ENCODE assay signal across 9 cellular contexts in the genomic region with DNA sequence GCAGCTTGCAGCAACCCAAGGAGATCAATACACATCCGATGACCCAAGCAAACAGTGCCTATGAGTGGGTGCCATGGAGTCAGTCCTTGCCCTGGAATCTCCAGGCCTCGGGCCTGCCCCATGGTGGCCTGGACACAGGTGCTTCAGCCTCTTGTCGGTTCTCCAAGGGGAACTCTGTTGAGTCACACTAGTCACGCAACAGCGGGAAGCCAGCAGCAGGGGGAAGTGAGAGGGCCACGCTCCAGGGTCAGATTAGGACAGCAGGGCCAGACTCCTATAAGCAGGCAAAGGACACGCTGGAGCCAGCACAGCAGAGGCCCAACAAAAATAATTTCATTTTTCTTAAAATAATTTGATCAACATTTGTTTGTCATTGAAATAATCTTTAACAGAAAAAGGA. TPM values are rescaled to one million over a fixed set of nuclear protein-coding genes. Genes with fewer than 3 reads are reported as not detected.
DNase-seq lines count a peak whose midpoint lies in the region; ATAC-seq and TF ChIP-seq lines count a peak whose summit lies in the region.
"Had no signal": no experiment of that assay in that cellular context is flagged by ENCODE, and none has a peak within 500 bp of the region (broad histone marks: within the 10 kb centered on the region; RNA-seq: fewer than 3 reads in every experiment).

No MANE protein-coding gene starts in this region.

- ATAC-seq in GM19324 (IDR thresholded peaks at IDR 0.05; ENCODE audit: low FRiP score, unreplicated experiment) = peak; percentile 42
- ATAC-seq in mucosa of descending colon = peak; percentile 72

- no peaks in the 10 kb centered on the region for H3K9me3 ChIP-seq in mucosa of descending colon

- DNase-seq in HL-60 (ENCODE audit: low read depth in 1 of 2, low spot score in 1 of 2) (peak; percentile 89 to 96), brain microvascular endothelial cell (peak; percentile 64), mucosa of descending colon (peak; percentile 46 to 68 (median 53)), foreskin melanocyte (no peak), NCI-H69 (lab: John Stamatoyannopoulos, UW) (no peak)
- DNase-seq in stimulated activated naive CD4-positive, alpha-beta T cell (lab: John Stamatoyannopoulos, UW) = no peak

- no peak overlapping the region for H3K4me3 ChIP-seq in ACC112 (ENCODE audit: low read depth, low read length)
- peak overlapping the region; percentile 61 for H3K4me3 ChIP-seq in HL-60 (replicated peaks; ENCODE audit: insufficient read depth, low read length)
- H3K4me3 ChIP-seq in brain microvascular endothelial cell (ENCODE audit: low read depth, low read length) = no peak overlapping the region
- H3K4me3 ChIP-seq in mucosa of descending colon = no peak overlapping the region

- in situ Hi-C loops in brain microvascular endothelial cell (cut with HindIII; ENCODE audit: low pct_ligation_motif_present, low sequenced_read_pairs) = no loop called here

- intact Hi-C loops in mucosa of descending colon (cut with DNase I, micrococcal nuclease) = no loop called here

- peak overlapping the region; percentile 34 for H2AFZ ChIP-seq in ACC112 (ENCODE audit: low read length, unreplicated experiment)

- H3K27me3 ChIP-seq in ACC112 (ENCODE audit: insufficient read depth, low read length) (no peaks in the 10 kb centered on the region), HL-60 (ENCODE audit: insufficient read depth, poor library complexity, severe bottlenecking) (no peaks in the 10 kb centered on the region), brain microvascular endothelial cell (replicated peaks) (no peaks in the 10 kb centered on the region)

- H3K27ac ChIP-seq in ACC112 (ENCODE audit: low read depth, low read length) (peak overlapping the region; percentile 63), HL-60 (replicated peaks) (peak overlapping the region; percentile 90), brain microvascular endothelial cell (peak overlapping the region; percentile 36)
- H3K27ac ChIP-seq: C4-2B had no signal

- H3K4me1 ChIP-seq in ACC112 (ENCODE audit: control insufficient read depth, insufficient read depth, low read length, unreplicated experiment) (peaks cover 33% of the 10 kb centered on the region), mucosa of descending colon (ENCODE audit: low read depth) (no peaks in the 10 kb centered on the region)

- H3K36me3 ChIP-seq in ACC112 (ENCODE audit: insufficient read depth, low read length) (no peaks in the 10 kb centered on the region), brain microvascular endothelial cell (replicated peaks) (no peaks in the 10 kb centered on the region), mucosa of descending colon (ENCODE audit: low read depth) (no peaks in the 10 kb centered on the region)

- no peak for TF ChIP-seq CTCF in HL-60 (IDR thresholded peaks at IDR 0.05; ENCODE audit: insufficient read depth, low read length)
- no peak for TF ChIP-seq CTCF in brain microvascular endothelial cell (IDR thresholded peaks at IDR 0.05; ENCODE audit: low read depth, low read length, missing control alignments)
- TF ChIP-seq CTCF in mucosa of descending colon (IDR thresholded peaks at IDR 0.05) = no peak

- no peaks in the 10 kb centered on the region for H3K79me2 ChIP-seq in ACC112 (ENCODE audit: control insufficient read depth, insufficient read depth, low read length, unreplicated experiment)

RNA-seq across cellular contexts. Expression of a gene that starts 16.6 kb away (rescaled TPM):
- total RNA-seq in mucosa of descending colon = 10 to 100 TPM; 10.9 to 32.2 (median 11.9) TPM

RNA-seq across cellular contexts. Expression of a gene that starts 57.0 kb away (rescaled TPM):
- total RNA-seq in mucosa of descending colon = 1 to 10 TPM in 1 of 3 donors, under 1 TPM in 2; 0.17 to 4.1 (median 0.22) TPM

Comparison
In these comparisons a context has a peak if more than half of its experiments do, and no peak if none do; other contexts are left out.
1. H3K27ac ChIP-seq: peak in every context shown above with its lines; median percentile 90 in HL-60; 63 in ACC112; 36 in brain microvascular endothelial cell.
2. DNase-seq: peak in HL-60 (2 of 2), brain microvascular endothelial cell (single experiment) and mucosa of descending colon (3 of 3); none in foreskin melanocyte (single experiment), stimulated activated naive CD4-positive, alpha-beta T cell (0 of 6) and NCI-H69 (single experiment).